19 cellular contexts compared by ENCODE assay signal in genomic region chr9:33782395-33783152, GRCh38. TPM values are rescaled to one million over a fixed set of nuclear protein-coding genes. Genes with fewer than 3 reads are reported as not detected.
A peak's percentile ranks its signal among the peaks of the same experiment; 100 is the strongest.
DNase-seq lines count a peak whose midpoint lies in the region; ATAC-seq, FAIRE-seq and TF ChIP-seq lines count a peak whose summit lies in the region.
"Had no signal": no experiment of that assay in that cellular context is flagged by ENCODE, and none has a peak within 500 bp of the region (broad histone marks: within the 10 kb centered on the region; RNA-seq: fewer than 3 reads in every experiment).

No MANE protein-coding gene starts in this region.

- no peak overlapping the region for H3K14ac ChIP-seq in mesenchymal stem cell (ENCODE audit: low read length in 2 of 2)

- H3K4me2 ChIP-seq in K562 (ENCODE audit: insufficient read depth, low read length) (no peak overlapping the region), mesenchymal stem cell (ENCODE audit: low read length, poor library complexity, severe bottlenecking) (no peak overlapping the region), neural progenitor cell (no peak overlapping the region)

- H3K4ac ChIP-seq in mesenchymal stem cell (ENCODE audit: low read depth in 1 of 2, low read length in 2 of 2) = no peak overlapping the region

- peak; percentile 46 for DNase-seq in Daoy (ENCODE audit: low read depth)
- DNase-seq in MG63 = peak; percentile 17
- DNase-seq in K562 (ENCODE audit: extremely low read depth in 1 of 4, low spot score in 3 of 4) = no peak
- peak; percentile 61 for DNase-seq in mesenchymal stem cell
- DNase-seq in DMS79 treated with DMSO at 0.1 percent for 48 hours (lab: John Stamatoyannopoulos, UW) = no peak
- no peak for DNase-seq in AG20443 (ENCODE audit: low spot score)
- no peak for DNase-seq in neural progenitor cell (ENCODE audit: low spot score)
- DNase-seq: CD4-positive, CD25-positive, alpha-beta regulatory T cell; central memory CD4-positive, alpha-beta T cell; hippocampal formation; naive thymus-derived CD4-positive, alpha-beta T cell; NCI-H1694; NCI-H774; right lobe of liver; SJCRH30; stomach had no signal

- H3K4me3 ChIP-seq in MG63 (no peak overlapping the region), K562 (no peak overlapping the region), mesenchymal stem cell (ENCODE audit: insufficient read depth in 1 of 2, low read depth in 1 of 2, low read length in 2 of 2) (no peak overlapping the region), neural progenitor cell (no peak overlapping the region)
- H3K4me3 ChIP-seq: right lobe of liver, SJCRH30, stomach had no signal

- CTCF ChIA-PET in K562 (lab: Yijun Ruan, JAX; ENCODE audit: low intra/inter-chr PET ratio) = no interaction called here

- H3K18ac ChIP-seq in mesenchymal stem cell (ENCODE audit: low read depth in 1 of 2, low read length in 2 of 2) = no peak overlapping the region

- H3K9ac ChIP-seq in K562 (ENCODE audit: insufficient read depth in 1 of 2, low read depth in 2 of 2, low read length in 2 of 2) (no peak overlapping the region), mesenchymal stem cell (ENCODE audit: low read length) (no peak overlapping the region), neural progenitor cell (no peak overlapping the region)

- no peak overlapping the region for H4K91ac ChIP-seq in mesenchymal stem cell (ENCODE audit: low read length)

- intact Hi-C loops in K562 (cut with micrococcal nuclease) = loop anchor here (10.0 kb wide), 1 partner anchor 72 kb away; no protein-coding TSS in a partner anchor

- POLR2A ChIA-PET in K562 (lab: Yijun Ruan, JAX) = no interaction called here

- peaks cover 3% of the 10 kb centered on the region for H3K4me1 Mint-ChIP-seq in neural progenitor cell

- no peak overlapping the region for H3K27ac ChIP-seq in K562 (ENCODE audit: extremely low read depth, low read depth, low read length)
- no peak overlapping the region for H3K27ac ChIP-seq in mesenchymal stem cell (ENCODE audit: low read length, poor library complexity, severe bottlenecking)
- no peak overlapping the region for H3K27ac ChIP-seq in neural progenitor cell
- H3K27ac ChIP-seq: right lobe of liver, SJCRH30, stomach had no signal

- H3K79me2 ChIP-seq in K562 (ENCODE audit: control insufficient read depth, insufficient read depth, low read length) (no peaks in the 10 kb centered on the region), neural progenitor cell (ENCODE audit: low read depth) (no peaks in the 10 kb centered on the region)

- H4K20me1 ChIP-seq in K562 (replicated peaks; ENCODE audit: control insufficient read depth, insufficient read depth, low read length) = no peaks in the 10 kb centered on the region
- no peaks in the 10 kb centered on the region for H4K20me1 ChIP-seq in neural progenitor cell (ENCODE audit: low read depth)

- no peaks in the 10 kb centered on the region for H3K9me1 ChIP-seq in K562 (ENCODE audit: control insufficient read depth, insufficient read depth, low read length)

- in situ Hi-C loops in K562 (cut with MboI) = no loop called here

- no peak for FAIRE-seq in K562 (lab: Jason Lieb, UNC)

- no peak overlapping the region for H2AFZ ChIP-seq in K562 (ENCODE audit: low read depth, low read length)
- no peak overlapping the region for H2AFZ ChIP-seq in mesenchymal stem cell (ENCODE audit: low read depth, low read length)
- no peak overlapping the region for H2AFZ ChIP-seq in neural progenitor cell (replicated peaks)

- H2AK5ac ChIP-seq in mesenchymal stem cell (ENCODE audit: low read length, severe bottlenecking) = no peak overlapping the region

- no peaks in the 10 kb centered on the region for H3K9me3 Mint-ChIP-seq in neural progenitor cell

- no peaks in the 10 kb centered on the region for H3K36me3 ChIP-seq in MG63
- H3K36me3 ChIP-seq in K562 (ENCODE audit: control insufficient read depth, insufficient read depth, low read length) = no peaks in the 10 kb centered on the region
- H3K36me3 ChIP-seq in mesenchymal stem cell (ENCODE audit: control insufficient read depth in 1 of 2, insufficient read depth in 2 of 2, low read depth in 1 of 2, low read length in 2 of 2) = no peaks in the 10 kb centered on the region
- no peaks in the 10 kb centered on the region for H3K36me3 ChIP-seq in neural progenitor cell
- H3K36me3 ChIP-seq: right lobe of liver, SJCRH30, stomach had no signal

- no peaks in the 10 kb centered on the region for H3K79me1 ChIP-seq in mesenchymal stem cell (replicated peaks; ENCODE audit: low read length, poor library complexity, severe bottlenecking)

- H3K27ac Mint-ChIP-seq in neural progenitor cell = no peak overlapping the region
- H3K27ac Mint-ChIP-seq: CD4-positive, CD25-positive, alpha-beta regulatory T cell; IgD-negative memory B cell; naive thymus-derived CD4-positive, alpha-beta T cell had no signal

- no peaks in the 10 kb centered on the region for H3K27me3 ChIP-seq in MG63
- peaks cover 0 to 4% of the 10 kb centered on the region in 2 experiments; a peak in 1 of 5 replicates for H3K27me3 ChIP-seq in K562 (ENCODE audit: control insufficient read depth in 2 of 2, insufficient read depth in 2 of 2, low read length in 2 of 2)
- peaks cover 0 to 15% of the 10 kb centered on the region in 2 experiments for H3K27me3 ChIP-seq in mesenchymal stem cell (ENCODE audit: control insufficient read depth in 1 of 2, insufficient read depth in 1 of 2, low read length in 2 of 2)
- no peaks in the 10 kb centered on the region for H3K27me3 ChIP-seq in neural progenitor cell
- H3K27me3 ChIP-seq: right lobe of liver, SJCRH30, stomach had no signal

- H3K36me3 Mint-ChIP-seq in neural progenitor cell = no peaks in the 10 kb centered on the region
- H3K36me3 Mint-ChIP-seq: CD4-positive, CD25-positive, alpha-beta regulatory T cell; naive thymus-derived CD4-positive, alpha-beta T cell had no signal

- H3K4me1 ChIP-seq in K562 (replicated peaks in 1 of 2; ENCODE audit: control insufficient read depth in 2 of 2, insufficient read depth in 2 of 2, low read length in 2 of 2) (no peaks in the 10 kb centered on the region; a peak in 1 of 5 replicates), mesenchymal stem cell (ENCODE audit: control insufficient read depth, insufficient read depth, low read depth, low read length) (no peaks in the 10 kb centered on the region), neural progenitor cell (no peaks in the 10 kb centered on the region)
- H3K4me1 ChIP-seq: right lobe of liver, SJCRH30 had no signal

- ATAC-seq in K562 = no peak
- ATAC-seq in HG02763 (IDR thresholded peaks at IDR 0.05; ENCODE audit: unreplicated experiment) = no peak
- ATAC-seq: left lobe of liver; naive thymus-derived CD4-positive, alpha-beta T cell; right lobe of liver had no signal

- TF ChIP-seq POLR2A in K562 (conservative IDR thresholded peaks at IDR 0.05) = no peak

- no peak overlapping the region for H2BK120ac ChIP-seq in mesenchymal stem cell (ENCODE audit: low read depth, low read length)

- TF ChIP-seq CTCF in K562 (IDR thresholded peaks at IDR 0.05 in 2 of 3, conservative IDR thresholded peaks at IDR 0.05 in 1 of 3; ENCODE audit: insufficient read depth in 2 of 3, low read depth in 1 of 3, low read length in 3 of 3) (no peak), neural progenitor cell (IDR thresholded peaks at IDR 0.05) (no peak)

- no peak overlapping the region for H2BK15ac ChIP-seq in mesenchymal stem cell (ENCODE audit: low read depth, poor library complexity, severe bottlenecking)

- H2BK5ac ChIP-seq in mesenchymal stem cell (ENCODE audit: low read depth, low read length, poor library complexity, severe bottlenecking) = no peak overlapping the region

- no peak overlapping the region for H2BK12ac ChIP-seq in mesenchymal stem cell (ENCODE audit: low read length in 2 of 2)

- H3K27me3 Mint-ChIP-seq in neural progenitor cell (ENCODE audit: insufficient read depth, low read depth) = peaks cover 2% of the 10 kb centered on the region

- no peaks in the 10 kb centered on the region for H3F3A ChIP-seq in neural progenitor cell (ENCODE audit: low read depth)

- H3K23ac ChIP-seq in mesenchymal stem cell (ENCODE audit: low read length in 2 of 2) = no peak overlapping the region

- TF ChIP-seq RAD21 in K562 (CRISPR knock-in tag; conservative IDR thresholded peaks at IDR 0.05 in 1 of 2, IDR thresholded peaks at IDR 0.05 in 1 of 2) = no peak

- WGBS in K562 (ENCODE audit: insufficient coverage, low coverage, missing lambda C conversion rate) = 25% methylated on average over 4 of the region's 4 CpGs
- WGBS in mesenchymal stem cell = 48% methylated on average over 4 of the region's 4 CpGs

- no peak overlapping the region for H4K8ac ChIP-seq in mesenchymal stem cell (ENCODE audit: low read length)

- no peak for TF ChIP-seq EP300 in K562 (IDR thresholded peaks at IDR 0.05; ENCODE audit: low read length)

- no peak overlapping the region for H3K4me3 Mint-ChIP-seq in neural progenitor cell
- H3K4me3 Mint-ChIP-seq: CD4-positive, CD25-positive, alpha-beta regulatory T cell; IgD-negative memory B cell; naive thymus-derived CD4-positive, alpha-beta T cell had no signal

- no TSS peak for BruUV-seq in K562 (replicated peaks; lab: Mats Ljungman, UMichigan)

- H3K9me3 ChIP-seq in MG63 (peaks cover 5% of the 10 kb centered on the region; the same call in 1 of the 2 replicates), K562 (replicated peaks; ENCODE audit: control insufficient read depth, insufficient read depth, low read depth, low read length) (no peaks in the 10 kb centered on the region), mesenchymal stem cell (ENCODE audit: control insufficient read depth, low read length) (no peaks in the 10 kb centered on the region), neural progenitor cell (ENCODE audit: low read depth) (no peaks in the 10 kb centered on the region)
- H3K9me3 ChIP-seq: right lobe of liver, SJCRH30, stomach had no signal

RNA-seq across cellular contexts. Expression of gene PRSS3, which starts 12.8 kb away (rescaled TPM):
- total RNA-seq in Daoy (2014; rRNA removed; shearing (Covaris generic)) = 13.5 and 15.2 TPM in 2 replicates
- total RNA-seq in MG63 (2014; rRNA removed; shearing (Covaris generic); ENCODE audit: low replicate concordance) = not detected in 2 replicates
- total RNA-seq in K562 (2011; cell fraction: chromatin; rRNA removed; ENCODE audit: low replicate concordance) = not detected in 2 replicates
- total RNA-seq in K562 (2011; cell fraction: nucleolus; rRNA removed) = not detected in 2 replicates
- not detected in 2 replicates for total RNA-seq in K562 (2011; cell fraction: nucleoplasm; rRNA removed)
- total RNA-seq in K562 (2014; rRNA removed) (not detected in 2 replicates), K562 (2014; rRNA removed; fragmentation: Illumina TruSeq; extraction: Trizol) (not detected in 2 replicates), K562 (2015; rRNA removed; fragmentation: Illumina TruSeq; extraction: Trizol) (not detected in 2 replicates), K562 (2021) (0.42 and 1.3 TPM in 2 replicates), neural progenitor cell (ENCODE audit: low replicate concordance) (not detected in 2 replicates)
- polyA plus RNA-seq in K562 (2011; rRNA removed) (not detected in 2 replicates), K562 (2014; fragmentation: Illumina TruSeq; extraction: Trizol) (0.18 TPM in 1 of 2 replicates, not detected in the other), K562 (2014; fragmentation: Nextera tagmentation; extraction: Ambion mirVana) (under 1 TPM in 1 of 2 experiments, not detected in 1; 0.35 TPM), K562 (2014; rRNA removed) (not detected in 2 replicates)
- polyA plus RNA-seq in K562 (2011; cell fraction: cytosol; rRNA removed) = not detected in 2 replicates
- polyA plus RNA-seq in K562 (2011; cell fraction: nucleus; rRNA removed) = not detected in 2 replicates
- 0.25 and 0.89 TPM in 2 replicates for polyA plus RNA-seq in K562 (2012)
- not detected in 2 replicates for polyA minus RNA-seq in K562 (2011; rRNA and poly(A)+ RNA removed)
- polyA minus RNA-seq in K562 (2011; cell fraction: cytosol; rRNA and poly(A)+ RNA removed) = not detected in 2 replicates
- polyA minus RNA-seq in K562 (2011; cell fraction: nucleus; rRNA and poly(A)+ RNA removed) = not detected in 2 replicates
- polyA plus RNA-seq in mesenchymal stem cell (2013, experiment 1 of 2) = not detected
- polyA plus RNA-seq in mesenchymal stem cell (2013, experiment 2 of 2) = not detected
- total RNA-seq: CD4-positive, CD25-positive, alpha-beta regulatory T cell; SJCRH30 had no signal
- polyA plus RNA-seq: CD4-positive, CD25-positive, alpha-beta regulatory T cell; IgD-negative memory B cell; naive thymus-derived CD4-positive, alpha-beta T cell had no signal

RNA-seq across cellular contexts. Expression of gene UBE2R2, which starts 34.4 kb away (rescaled TPM):
- 15.1 and 16.1 TPM in 2 replicates for total RNA-seq in Daoy (2014; rRNA removed; shearing (Covaris generic))
- total RNA-seq in MG63 (2014; rRNA removed; shearing (Covaris generic); ENCODE audit: low replicate concordance) = 15.1 and 16.5 TPM in 2 replicates
- 9.6 and 14.3 TPM in 2 replicates for total RNA-seq in K562 (2011; cell fraction: chromatin; rRNA removed; ENCODE audit: low replicate concordance)
- 7.1 and 7.2 TPM in 2 replicates for total RNA-seq in K562 (2011; cell fraction: nucleolus; rRNA removed)
- total RNA-seq in K562 (2011; cell fraction: nucleoplasm; rRNA removed) = 12.5 and 19.9 TPM in 2 replicates
- 8.2 and 9.7 TPM in 2 replicates for total RNA-seq in K562 (2014; rRNA removed)
- 12.8 and 13.8 TPM in 2 replicates for total RNA-seq in K562 (2014; rRNA removed; fragmentation: Illumina TruSeq; extraction: Trizol)
- 11.1 and 11.3 TPM in 2 replicates for total RNA-seq in K562 (2015; rRNA removed; fragmentation: Illumina TruSeq; extraction: Trizol)
- total RNA-seq in K562 (2021) = 20.5 and 22.5 TPM in 2 replicates
- 10.2 and 12.0 TPM in 2 replicates for polyA plus RNA-seq in K562 (2011; rRNA removed)
- polyA plus RNA-seq in K562 (2011; cell fraction: cytosol; rRNA removed) = 6.8 and 10.1 TPM in 2 replicates
- polyA plus RNA-seq in K562 (2011; cell fraction: nucleus; rRNA removed) = 5.5 and 8.1 TPM in 2 replicates
- 21.8 and 25.8 TPM in 2 replicates for polyA plus RNA-seq in K562 (2012)
- polyA plus RNA-seq in K562 (2014; fragmentation: Illumina TruSeq; extraction: Trizol) = 22.3 and 26.2 TPM in 2 replicates
- 1 to 10 TPM; 7.8 to 8.4 TPM for polyA plus RNA-seq in K562 (2014; fragmentation: Nextera tagmentation; extraction: Ambion mirVana)
- 11.3 and 11.8 TPM in 2 replicates for polyA plus RNA-seq in K562 (2014; rRNA removed)
- 20.5 and 24.5 TPM in 2 replicates for polyA minus RNA-seq in K562 (2011; rRNA and poly(A)+ RNA removed)
- 11.1 and 12.7 TPM in 2 replicates for polyA minus RNA-seq in K562 (2011; cell fraction: cytosol; rRNA and poly(A)+ RNA removed)
- 4.0 and 7.6 TPM in 2 replicates for polyA minus RNA-seq in K562 (2011; cell fraction: nucleus; rRNA and poly(A)+ RNA removed)
- polyA plus RNA-seq in mesenchymal stem cell (2013, experiment 1 of 2) = 69.2 TPM
- polyA plus RNA-seq in mesenchymal stem cell (2013, experiment 2 of 2) = 69.5 TPM
- 53.6 and 68.3 TPM in 2 replicates for total RNA-seq in neural progenitor cell (ENCODE audit: low replicate concordance)

Comparison
In these comparisons a context has a peak if more than half of its experiments do, and no peak if none do; other contexts are left out.
1. DNase-seq: peak in Daoy (single experiment), MG63 (single experiment) and mesenchymal stem cell (single experiment); none in K562 (0 of 4), DMS79 treated with DMSO at 0.1 percent for 48 hours (single experiment), AG20443 (single experiment) and neural progenitor cell (single experiment).